In the genomic region with DNA sequence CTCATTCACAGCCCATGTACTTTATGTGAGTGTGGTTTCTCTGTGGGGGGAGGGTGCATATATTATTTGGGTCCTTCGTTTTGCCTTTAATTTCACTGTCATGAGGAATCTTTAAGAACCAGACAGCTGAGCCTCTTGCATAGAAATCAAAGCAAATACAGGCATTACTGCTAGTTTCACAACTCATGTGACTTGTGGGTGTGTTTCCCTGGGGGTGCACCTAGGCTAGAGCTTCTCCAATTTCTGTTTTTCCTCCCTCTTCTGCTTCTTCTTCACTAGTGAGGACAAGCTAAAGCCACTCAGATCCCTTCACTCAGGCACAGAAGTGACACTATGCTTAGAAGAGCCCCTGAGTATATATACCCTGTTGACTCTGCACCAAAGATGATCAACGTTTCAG, we compare ENCODE assay signal across 1 cellular context.
TF ChIP-seq lines count a peak whose summit lies in the region.

No MANE protein-coding gene starts in this region.

TF ChIP-seq in GM12878, 131 proteins besides CTCF, POLR2A, EP300 and RAD21 (continued from another document):
- TF ChIP-seq, protein P1, sequence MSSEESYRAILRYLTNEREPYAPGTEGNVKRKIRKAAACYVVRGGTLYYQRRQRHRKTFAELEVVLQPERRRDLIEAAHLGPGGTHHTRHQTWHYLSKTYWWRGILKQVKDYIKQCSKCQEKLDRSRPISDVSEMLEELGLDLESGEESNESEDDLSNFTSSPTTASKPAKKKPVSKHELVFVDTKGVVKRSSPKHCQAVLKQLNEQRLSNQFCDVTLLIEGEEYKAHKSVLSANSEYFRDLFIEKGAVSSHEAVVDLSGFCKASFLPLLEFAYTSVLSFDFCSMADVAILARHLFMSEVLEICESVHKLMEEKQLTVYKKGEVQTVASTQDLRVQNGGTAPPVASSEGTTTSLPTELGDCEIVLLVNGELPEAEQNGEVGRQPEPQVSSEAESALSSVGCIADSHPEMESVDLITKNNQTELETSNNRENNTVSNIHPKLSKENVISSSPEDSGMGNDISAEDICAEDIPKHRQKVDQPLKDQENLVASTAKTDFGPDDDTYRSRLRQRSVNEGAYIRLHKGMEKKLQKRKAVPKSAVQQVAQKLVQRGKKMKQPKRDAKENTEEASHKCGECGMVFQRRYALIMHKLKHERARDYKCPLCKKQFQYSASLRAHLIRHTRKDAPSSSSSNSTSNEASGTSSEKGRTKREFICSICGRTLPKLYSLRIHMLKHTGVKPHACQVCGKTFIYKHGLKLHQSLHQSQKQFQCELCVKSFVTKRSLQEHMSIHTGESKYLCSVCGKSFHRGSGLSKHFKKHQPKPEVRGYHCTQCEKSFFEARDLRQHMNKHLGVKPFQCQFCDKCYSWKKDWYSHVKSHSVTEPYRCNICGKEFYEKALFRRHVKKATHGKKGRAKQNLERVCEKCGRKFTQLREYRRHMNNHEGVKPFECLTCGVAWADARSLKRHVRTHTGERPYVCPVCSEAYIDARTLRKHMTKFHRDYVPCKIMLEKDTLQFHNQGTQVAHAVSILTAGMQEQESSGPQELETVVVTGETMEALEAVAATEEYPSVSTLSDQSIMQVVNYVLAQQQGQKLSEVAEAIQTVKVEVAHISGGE (CRISPR knock-in tag; IDR thresholded peaks at IDR 0.05), result no peak
- TF ChIP-seq CEBPB (IDR thresholded peaks at IDR 0.05; ENCODE audit: borderline replicate concordance in 1 of 2, low read depth in 2 of 2, low read length in 2 of 2), result no peak
